ENCODE assay signal across 10 cellular contexts in genomic region chr10:69349542-69349888, GRCh38.
A peak's percentile ranks its signal among the peaks of the same experiment; 100 is the strongest.
DNase-seq lines count a peak whose midpoint lies in the region; ATAC-seq and TF ChIP-seq lines count a peak whose summit lies in the region.
"Had no signal": no experiment of that assay in that cellular context is flagged by ENCODE, and none has a peak within 500 bp of the region (broad histone marks: within the 10 kb centered on the region; RNA-seq: fewer than 3 reads in every experiment).

No MANE protein-coding gene starts in this region.

- H3K9ac ChIP-seq in colonic mucosa (ENCODE audit: low read depth in 2 of 2, low read length in 2 of 2), result peak overlapping the region in 1 of 2 donors; percentile 55

- intact Hi-C loops in colonic mucosa (cut with DNase I) (no loop called here), psoas muscle (cut with DNase I) (no loop called here)

- no peak for ATAC-seq in CD4-positive, CD25-positive, alpha-beta regulatory T cell (ENCODE audit: low read depth in 2 of 2)
- ATAC-seq in psoas muscle (no peak), HG02571 (IDR thresholded peaks at IDR 0.05; ENCODE audit: unreplicated experiment) (no peak), GM18520 (IDR thresholded peaks at IDR 0.05; ENCODE audit: unreplicated experiment) (no peak)

- no peak for TF ChIP-seq CTCF in colonic mucosa (IDR thresholded peaks at IDR 0.05)
- no peak for TF ChIP-seq CTCF in psoas muscle (IDR thresholded peaks at IDR 0.05)

- no peaks in the 10 kb centered on the region for H3K9me3 Mint-ChIP-seq in CD4-positive, CD25-positive, alpha-beta regulatory T cell

- H3K4me1 Mint-ChIP-seq in CD4-positive, CD25-positive, alpha-beta regulatory T cell, result peaks cover 32 to 88% (median 52%) of the 10 kb centered on the region in 4 donors

- peak overlapping the region; percentile 67 for H3K27ac ChIP-seq in CD4-positive, CD25-positive, alpha-beta regulatory T cell (ENCODE audit: insufficient read depth, low read length, poor library complexity, severe bottlenecking)
- H3K27ac ChIP-seq in KOPT-K1 (ENCODE audit: low read depth, low read length, poor library complexity, severe bottlenecking), result peak overlapping the region; percentile 49
- H3K27ac ChIP-seq in colonic mucosa, result peak overlapping the region; percentile 80
- H3K27ac ChIP-seq in psoas muscle, result peak overlapping the region; percentile 67
- H3K27ac ChIP-seq: SJSA1 had no signal

- H3K27me3 Mint-ChIP-seq in CD4-positive, CD25-positive, alpha-beta regulatory T cell, result no peaks in the 10 kb centered on the region

- H3K4me3 Mint-ChIP-seq in CD4-positive, CD25-positive, alpha-beta regulatory T cell, result peak overlapping the region in 3 of 4 donors; percentile 29 to 73 (median 64)

- H3K27ac Mint-ChIP-seq in CD4-positive, CD25-positive, alpha-beta regulatory T cell, result peak overlapping the region in 2 of 3 donors; percentile 76 to 93

- H3K4me3 ChIP-seq in CD4-positive, CD25-positive, alpha-beta regulatory T cell (ENCODE audit: low read depth, low read length), result peak overlapping the region; percentile 13
- H3K4me3 ChIP-seq in colonic mucosa (no peak overlapping the region), psoas muscle (no peak overlapping the region)
- H3K4me3 ChIP-seq: SJSA1 had no signal

- WGBS in psoas muscle, 3 donors, result 82 to 87% (median 84%) methylated on average over 3 of the region's 3 CpGs

- H3K27me3 ChIP-seq in CD4-positive, CD25-positive, alpha-beta regulatory T cell (ENCODE audit: control insufficient read depth, insufficient read depth, low read length), result no peaks in the 10 kb centered on the region
- H3K27me3 ChIP-seq in colonic mucosa (no peaks in the 10 kb centered on the region), psoas muscle (ENCODE audit: insufficient read depth in 3 of 3, low read length in 2 of 3) (no peaks in the 10 kb centered on the region)
- H3K27me3 ChIP-seq: SJSA1 had no signal

- peaks cover 22% of the 10 kb centered on the region for H3K36me3 Mint-ChIP-seq in CD4-positive, CD25-positive, alpha-beta regulatory T cell

- H3K9me3 ChIP-seq in CD4-positive, CD25-positive, alpha-beta regulatory T cell (ENCODE audit: control insufficient read depth in 2 of 2, low read length in 2 of 2), result no peaks in the 10 kb centered on the region
- H3K9me3 ChIP-seq in KOPT-K1 (ENCODE audit: insufficient read depth, low read length, poor library complexity, severe bottlenecking), result no peaks in the 10 kb centered on the region
- H3K9me3 ChIP-seq in colonic mucosa, result no peaks in the 10 kb centered on the region
- no peaks in the 10 kb centered on the region for H3K9me3 ChIP-seq in psoas muscle
- H3K9me3 ChIP-seq: SJSA1 had no signal

- peaks cover 49% of the 10 kb centered on the region for H3K4me1 ChIP-seq in CD4-positive, CD25-positive, alpha-beta regulatory T cell (ENCODE audit: control insufficient read depth, insufficient read depth, low read length, poor library complexity, severe bottlenecking)
- H3K4me1 ChIP-seq in colonic mucosa (peaks cover 10% of the 10 kb centered on the region), psoas muscle (peaks cover 51% of the 10 kb centered on the region)

- no peak for DNase-seq in CD4-positive, CD25-positive, alpha-beta regulatory T cell
- DNase-seq in colonic mucosa (no peak), psoas muscle (no peak), HT-29 (ENCODE audit: low spot score) (no peak), hepatic stellate cell (ENCODE audit: low spot score) (no peak)
- DNase-seq: stimulated activated CD4-positive, alpha-beta T cell treated with anti-CD3 and anti-CD28 coated beads, Interleukin-4, amount 100 ng/mL, for 24 hours had no signal

- peaks cover 5% of the 10 kb centered on the region for H3K36me3 ChIP-seq in CD4-positive, CD25-positive, alpha-beta regulatory T cell (ENCODE audit: control insufficient read depth, insufficient read depth, low read length)
- peaks cover 16% of the 10 kb centered on the region; the same call in 1 of the 2 replicates for H3K36me3 ChIP-seq in KOPT-K1 (ENCODE audit: insufficient read depth, low read length)
- no peaks in the 10 kb centered on the region for H3K36me3 ChIP-seq in colonic mucosa
- peaks cover 0 to 12% of the 10 kb centered on the region in 2 donors for H3K36me3 ChIP-seq in psoas muscle (ENCODE audit: insufficient read depth in 1 of 2, low read depth in 1 of 2)
